In the genomic region with DNA sequence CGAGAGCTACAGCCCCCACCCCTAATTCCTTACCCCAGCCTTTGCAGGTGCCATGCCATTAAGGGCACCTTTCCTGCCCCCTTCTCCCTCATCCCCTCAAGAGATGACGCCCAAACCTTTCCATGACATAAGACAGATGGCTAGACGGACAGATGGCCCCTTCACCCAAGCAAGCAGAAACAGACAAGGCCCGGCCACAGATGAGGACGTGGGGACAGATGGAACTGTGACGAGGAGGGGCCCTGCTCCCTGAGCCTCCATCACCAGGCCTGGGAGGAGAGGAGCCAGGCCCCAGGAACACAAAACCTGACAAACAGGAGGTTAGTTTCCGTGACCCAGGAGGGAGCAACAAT, we compare ENCODE assay signal across 9 cellular contexts. TPM values are rescaled to one million over a fixed set of nuclear protein-coding genes. Genes with fewer than 3 reads are reported as not detected.
A peak's percentile ranks its signal among the peaks of the same experiment; 100 is the strongest.
DNase-seq lines count a peak whose midpoint lies in the region; ATAC-seq and TF ChIP-seq lines count a peak whose summit lies in the region.
"Had no signal": no experiment of that assay in that cellular context is flagged by ENCODE, and none has a peak within 500 bp of the region (broad histone marks: within the 10 kb centered on the region; RNA-seq: fewer than 3 reads in every experiment).

No MANE protein-coding gene starts in this region.

- H3K36me3 ChIP-seq in lower lobe of right lung (no peaks in the 10 kb centered on the region), suprapubic skin (peaks cover 11% of the 10 kb centered on the region)

- H3K27me3 ChIP-seq in lower lobe of right lung (ENCODE audit: low read depth) (no peaks in the 10 kb centered on the region), suprapubic skin (no peaks in the 10 kb centered on the region)

- ATAC-seq in lower lobe of right lung (no peak), HG02981 (IDR thresholded peaks at IDR 0.05; ENCODE audit: unreplicated experiment) (no peak), HG03097 (IDR thresholded peaks at IDR 0.05; ENCODE audit: low FRiP score, unreplicated experiment) (no peak)

- H3K9me3 ChIP-seq in lower lobe of right lung (no peaks in the 10 kb centered on the region), suprapubic skin (no peaks in the 10 kb centered on the region)

- H3K27ac ChIP-seq in lower lobe of right lung = peak overlapping the region; percentile 41
- peak overlapping the region; percentile 16 for H3K27ac ChIP-seq in suprapubic skin

- TF ChIP-seq EP300 in suprapubic skin (IDR thresholded peaks at IDR 0.05) = no peak

- TF ChIP-seq CTCF in lower lobe of right lung (IDR thresholded peaks at IDR 0.05) (no peak), suprapubic skin (IDR thresholded peaks at IDR 0.05) (no peak)

- DNase-seq in NCI-H446 treated with DMSO at 0.1 percent for 48 hours (lab: John Stamatoyannopoulos, UW) (peak; percentile 86), brain pericyte (ENCODE audit: low read depth, low spot score) (peak; percentile 30), lower lobe of right lung (no peak), suprapubic skin (ENCODE audit: low spot score in 2 of 2) (no peak), activated gamma-delta T cell treated with Interleukin-2 at 50 U/mL for 16 hours (no peak)
- DNase-seq in stimulated activated CD4-positive, alpha-beta T cell treated with anti-CD3 and anti-CD28 coated beads, Interleukin-4, amount 100 ng/mL, for 4 hours = no peak
- DNase-seq: activated effector memory CD4-positive, alpha-beta T cell treated with Interleukin-2 at 50 U/mL for 16 hours had no signal

- 55% methylated on average over 6 of the region's 7 CpGs for WGBS in suprapubic skin

- intact Hi-C loops in lower lobe of right lung (cut with DNase I) = no loop called here

- H3K4me3 ChIP-seq in lower lobe of right lung (no peak overlapping the region), suprapubic skin (peak overlapping the region; percentile 19)

- no peak for TF ChIP-seq POLR2A in suprapubic skin (IDR thresholded peaks at IDR 0.05)

- H3K4me1 ChIP-seq in lower lobe of right lung (peaks cover 27% of the 10 kb centered on the region), suprapubic skin (peaks cover 60% of the 10 kb centered on the region)

RNA-seq across cellular contexts. Expression of a gene that starts 24.7 kb away (rescaled TPM):
- total RNA-seq in lower lobe of right lung (61.6 TPM), suprapubic skin (100 to 1,000 TPM in 3 of 4 donors, 10 to 100 TPM in 1; 97.9 to 117 (median 103) TPM)

RNA-seq across cellular contexts. Expression of a gene that starts 34.4 kb away (rescaled TPM):
- total RNA-seq in lower lobe of right lung = 11.8 TPM
- 100 to 1,000 TPM in 2 of 4 donors, 10 to 100 TPM in 2; 41.6 to 188 (median 93.1) TPM for total RNA-seq in suprapubic skin

RNA-seq across cellular contexts. Expression of a gene that starts 51.9 kb away (rescaled TPM):
- total RNA-seq in lower lobe of right lung (not detected), suprapubic skin (not detected)

Comparison
In these comparisons a context has a peak if more than half of its experiments do, and no peak if none do; other contexts are left out.
1. DNase-seq: peak in NCI-H446 treated with DMSO at 0.1 percent for 48 hours (single experiment) and brain pericyte (single experiment); none in lower lobe of right lung (single experiment), suprapubic skin (0 of 2), activated gamma-delta T cell treated with Interleukin-2 at 50 U/mL for 16 hours (single experiment) and stimulated activated CD4-positive, alpha-beta T cell treated with anti-CD3 and anti-CD28 coated beads, Interleukin-4, amount 100 ng/mL, for 4 hours (0 of 2).